Comparison of ENCODE assay signal across 15 cellular contexts in genomic region chr1:59609245-59609644, GRCh38.
DNase-seq lines count a peak whose midpoint lies in the region; ATAC-seq and TF ChIP-seq lines count a peak whose summit lies in the region.
"Had no signal": no experiment of that assay in that cellular context is flagged by ENCODE, and none has a peak within 500 bp of the region (broad histone marks: within the 10 kb centered on the region; RNA-seq: fewer than 3 reads in every experiment).

No MANE protein-coding gene starts in this region.

- H3K4me1 Mint-ChIP-seq in endothelial cell (ENCODE audit: unreplicated experiment): peaks cover 1% of the 10 kb centered on the region
- H3K4me1 Mint-ChIP-seq: CD4-positive, alpha-beta memory T cell had no signal

- no peak overlapping the region for H3K4me3 ChIP-seq in psoas muscle
- H3K4me3 ChIP-seq in skeletal muscle tissue (ENCODE audit: low read length in 3 of 3): no peak overlapping the region
- H3K4me3 ChIP-seq: GM23248 had no signal

- ATAC-seq in psoas muscle (peak; percentile 95 to 99 (median 96)), Right ventricle myocardium superior (ENCODE audit: poor library complexity) (no peak)

- in situ Hi-C loops in GM13976 (cut with MboI; ENCODE audit: low sequenced_read_pairs, unreplicated experiment): no loop called here

- peaks cover 4% of the 10 kb centered on the region for H3K9me3 Mint-ChIP-seq in endothelial cell (ENCODE audit: unreplicated experiment)

- peak overlapping the region; percentile 80 for H3K27ac ChIP-seq in psoas muscle
- H3K27ac ChIP-seq in skeletal muscle tissue (ENCODE audit: low read depth, low read length): peak overlapping the region; percentile 66
- H3K27ac ChIP-seq: GM23248 had no signal

- H3K36me3 ChIP-seq in psoas muscle (ENCODE audit: insufficient read depth in 1 of 2, low read depth in 1 of 2) (peaks cover 0 to 8% of the 10 kb centered on the region in 2 donors), skeletal muscle tissue (ENCODE audit: control insufficient read depth in 3 of 3, insufficient read depth in 3 of 3, low read length in 3 of 3) (peaks cover 0 to 7% (median 1%) of the 10 kb centered on the region in 3 donors)

- no peak overlapping the region for H3K27ac Mint-ChIP-seq in endothelial cell (ENCODE audit: unreplicated experiment)
- H3K27ac Mint-ChIP-seq: CD4-positive, alpha-beta memory T cell had no signal

- DNase-seq in RPMI7951 (ENCODE audit: low read depth) (peak; percentile 26), endothelial cell (ENCODE audit: low spot score) (no peak), psoas muscle (no peak), Right ventricle myocardium superior (no peak), GM13976 (ENCODE audit: low spot score) (no peak)
- DNase-seq in central memory CD4-positive, alpha-beta T cell: no peak
- DNase-seq: C1 segment of cervical spinal cord; Caco-2; CD4-positive, alpha-beta memory T cell; DMS153; DND-41; GM23248; H7; HCEC 1CT had no signal

- H3K4me1 ChIP-seq in psoas muscle (peaks cover 37% of the 10 kb centered on the region), skeletal muscle tissue (ENCODE audit: control insufficient read depth in 3 of 3, insufficient read depth in 3 of 3, low read length in 3 of 3) (peaks cover 6 to 31% (median 18%) of the 10 kb centered on the region in 3 donors)
- H3K4me1 ChIP-seq: Caco-2 had no signal

- no peak overlapping the region for H3K9ac ChIP-seq in skeletal muscle tissue (ENCODE audit: low read depth in 1 of 3, low read length in 3 of 3)
- H3K9ac ChIP-seq: GM23248 had no signal

- H3K27me3 Mint-ChIP-seq in endothelial cell (ENCODE audit: unreplicated experiment): no peaks in the 10 kb centered on the region
- H3K27me3 Mint-ChIP-seq: CD4-positive, alpha-beta memory T cell had no signal

- peak overlapping the region; percentile 33 for H3K4me3 Mint-ChIP-seq in endothelial cell (ENCODE audit: unreplicated experiment)
- H3K4me3 Mint-ChIP-seq: CD4-positive, alpha-beta memory T cell had no signal

- intact Hi-C loops in psoas muscle (cut with DNase I) (no loop called here), Right ventricle myocardium superior (cut with DNase I) (no loop called here)

- H3K36me3 Mint-ChIP-seq in endothelial cell (ENCODE audit: low read depth, unreplicated experiment): peaks cover 50% of the 10 kb centered on the region

- no peaks in the 10 kb centered on the region for H3K27me3 ChIP-seq in psoas muscle (ENCODE audit: insufficient read depth in 3 of 3, low read length in 2 of 3)
- no peaks in the 10 kb centered on the region for H3K27me3 ChIP-seq in skeletal muscle tissue (ENCODE audit: control insufficient read depth in 3 of 3, insufficient read depth in 3 of 3, low read length in 3 of 3)

- no peak for TF ChIP-seq CTCF in endothelial cell (IDR thresholded peaks at IDR 0.05; ENCODE audit: unreplicated experiment)
- no peak for TF ChIP-seq CTCF in psoas muscle (IDR thresholded peaks at IDR 0.05)
- TF ChIP-seq CTCF in GM13976 (IDR thresholded peaks at IDR 0.05; ENCODE audit: borderline replicate concordance, control extremely low read depth, extremely low read depth, insufficient read depth, missing control alignments): no peak

- H3K9me3 ChIP-seq in psoas muscle: no peaks in the 10 kb centered on the region
- H3K9me3 ChIP-seq in skeletal muscle tissue (ENCODE audit: control insufficient read depth in 3 of 3, low read length in 3 of 3): peaks cover 0 to 2% (median 0%) of the 10 kb centered on the region in 3 donors
- H3K9me3 ChIP-seq: Caco-2 had no signal

- WGBS in psoas muscle, 3 donors: 47 to 83% (median 48%) methylated on average over 1 of the region's 1 CpG
